17 cellular contexts compared by ENCODE assay signal in the genomic region with DNA sequence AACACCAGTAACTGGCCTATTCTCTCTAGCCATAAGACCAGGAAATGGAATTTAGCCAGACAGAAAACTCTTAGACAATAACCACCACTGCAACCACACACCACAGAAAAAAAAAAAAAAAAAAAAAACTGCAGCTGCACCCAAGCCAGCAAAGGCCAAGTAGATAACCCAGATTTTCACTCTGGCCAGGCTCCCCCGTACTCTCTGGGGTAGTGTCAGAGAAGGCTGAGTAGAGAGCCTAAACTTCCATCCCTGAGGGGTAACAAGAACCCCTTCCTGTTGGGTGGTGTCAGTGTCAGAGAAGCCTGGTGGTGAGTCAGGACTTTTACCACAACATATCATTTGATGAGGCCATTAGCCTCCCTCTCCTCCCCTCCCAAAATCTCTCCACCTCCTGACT. TPM values are rescaled to one million over a fixed set of nuclear protein-coding genes. Genes with fewer than 3 reads are reported as not detected.
A peak's percentile ranks its signal among the peaks of the same experiment; 100 is the strongest.
DNase-seq lines count a peak whose midpoint lies in the region; ATAC-seq and TF ChIP-seq lines count a peak whose summit lies in the region.
"Had no signal": no experiment of that assay in that cellular context is flagged by ENCODE, and none has a peak within 500 bp of the region (broad histone marks: within the 10 kb centered on the region; RNA-seq: fewer than 3 reads in every experiment).

No MANE protein-coding gene starts in this region.

- intact Hi-C loops in HCT116 (cut with micrococcal nuclease): no loop called here
- intact Hi-C loops in A673 (cut with micrococcal nuclease; ENCODE audit: unreplicated experiment): no loop called here

- peak overlapping the region; percentile 7; the same call in 1 of the 2 replicates for H3K4me2 ChIP-seq in HCT116 (ENCODE audit: low read length)

- H3K4me1 ChIP-seq in HCT116 (ENCODE audit: control insufficient read depth in 1 of 2, insufficient read depth in 2 of 2, low read length in 2 of 2) (peaks cover 0 to 25% of the 10 kb centered on the region in 2 experiments; a peak in 2 of 4 replicates), RWPE2 (ENCODE audit: insufficient read depth, poor library complexity, severe bottlenecking) (peaks cover 9% of the 10 kb centered on the region), A673 (ENCODE audit: insufficient read depth, low read length, poor library complexity, severe bottlenecking) (no peaks in the 10 kb centered on the region)
- H3K4me1 ChIP-seq: right lobe of liver had no signal

- TF ChIP-seq RAD21 in HCT116 (IDR thresholded peaks at IDR 0.05; ENCODE audit: low read depth): no peak

- TF ChIP-seq POLR2A in HCT116 (IDR thresholded peaks at IDR 0.05; ENCODE audit: borderline replicate concordance, extremely low read depth, insufficient read depth, insufficient read length): no peak

- H3K4me3 ChIP-seq in HCT116 (replicated peaks in 1 of 2; ENCODE audit: low read depth in 1 of 2, low read length in 2 of 2): no peak overlapping the region
- no peak overlapping the region for H3K4me3 ChIP-seq in RWPE2 (ENCODE audit: severe bottlenecking)
- no peak overlapping the region for H3K4me3 ChIP-seq in fibroblast of pulmonary artery (replicated peaks; ENCODE audit: low read depth, low read length)
- no peak overlapping the region for H3K4me3 ChIP-seq in A673 (ENCODE audit: low read depth, low read length, poor library complexity, severe bottlenecking)
- H3K4me3 ChIP-seq: body of pancreas, right lobe of liver had no signal

- DNase-seq in EH (ENCODE audit: low read depth) (peak; percentile 45), HCT116 (ENCODE audit: low read depth, low spot score) (no peak), RWPE2 (ENCODE audit: low spot score) (no peak), fibroblast of pulmonary artery (ENCODE audit: low read depth) (peak; percentile 15), A673 (ENCODE audit: low spot score) (no peak), midbrain (lab: John Stamatoyannopoulos, UW) (no peak), NCI-H1048 (lab: John Stamatoyannopoulos, UW) (no peak)
- DNase-seq: body of pancreas, GF-D8, NCI-H1417 treated with DMSO at 0.1 percent for 48 hours, NCI-H526 treated with DMSO at 0.1 percent for 48 hours, right lobe of liver, Right ventricle myocardium superior, WERI-Rb-1 had no signal

- CTCF ChIA-PET in HCT116 (lab: Charles Lee) (no interaction called here), A673 (lab: Charles Lee) (no interaction called here)

- H3K27me3 ChIP-seq in HCT116 (ENCODE audit: insufficient read depth, low read length) (no peaks in the 10 kb centered on the region), RWPE2 (ENCODE audit: insufficient read depth, poor library complexity, severe bottlenecking) (no peaks in the 10 kb centered on the region), A673 (replicated peaks; ENCODE audit: insufficient read depth, low read depth, low read length, poor library complexity) (peaks cover 30% of the 10 kb centered on the region)
- H3K27me3 ChIP-seq: body of pancreas, right lobe of liver had no signal

- H3K9ac ChIP-seq in HCT116 (ENCODE audit: low read length): no peak overlapping the region

- POLR2A ChIA-PET in HCT116 (lab: Charles Lee): no interaction called here
- POLR2A ChIA-PET in A673 (lab: Charles Lee; ENCODE audit: low non-redundant PET): no interaction called here

- no peak for ATAC-seq in HCT116
- ATAC-seq in RWPE2 (ENCODE audit: low read depth): no peak
- ATAC-seq in GM18909 (IDR thresholded peaks at IDR 0.05; ENCODE audit: poor library complexity, unreplicated experiment): no peak
- ATAC-seq: body of pancreas, right lobe of liver had no signal

- RAD21 ChIA-PET in HCT116 (lab: Charles Lee; ENCODE audit: low non-redundant PET in 1 of 2, low total read pairs in 2 of 2, uncharacterized antibody in 2 of 2, unreplicated experiment in 2 of 2): no interaction called here

- TF ChIP-seq CTCF in HCT116 (IDR thresholded peaks at IDR 0.05 in 2 of 3, conservative IDR thresholded peaks at IDR 0.05 in 1 of 3; ENCODE audit: borderline replicate concordance in 1 of 3, insufficient read depth in 1 of 3, low read depth in 2 of 3, low read length in 2 of 3): no peak
- TF ChIP-seq CTCF in RWPE2 (IDR thresholded peaks at IDR 0.05; ENCODE audit: poor library complexity, severe bottlenecking): no peak
- TF ChIP-seq CTCF in fibroblast of pulmonary artery (IDR thresholded peaks at IDR 0.05; ENCODE audit: low read length, missing control alignments): no peak
- TF ChIP-seq CTCF in A673 (conservative IDR thresholded peaks at IDR 0.05; ENCODE audit: low read depth, low read length): no peak

- no peaks in the 10 kb centered on the region for H3K36me3 ChIP-seq in HCT116 (ENCODE audit: control insufficient read depth in 1 of 2, insufficient read depth in 2 of 2, low read length in 2 of 2)
- no peaks in the 10 kb centered on the region for H3K36me3 ChIP-seq in RWPE2 (ENCODE audit: low read depth)
- H3K36me3 ChIP-seq in A673 (ENCODE audit: insufficient read depth, low read length, poor library complexity, severe bottlenecking): no peaks in the 10 kb centered on the region
- H3K36me3 ChIP-seq: right lobe of liver, WERI-Rb-1 had no signal

- H3K9me3 ChIP-seq in HCT116 (ENCODE audit: control insufficient read depth in 1 of 2, insufficient read depth in 1 of 2, low read depth in 1 of 2, low read length in 2 of 2) (no peaks in the 10 kb centered on the region), RWPE2 (ENCODE audit: severe bottlenecking) (no peaks in the 10 kb centered on the region), A673 (ENCODE audit: low read depth, low read length, poor library complexity, severe bottlenecking) (no peaks in the 10 kb centered on the region)
- H3K9me3 ChIP-seq: body of pancreas, right lobe of liver had no signal

- H3K9me2 ChIP-seq in HCT116 (ENCODE audit: insufficient read depth): no peaks in the 10 kb centered on the region

- no peak overlapping the region for H2AFZ ChIP-seq in HCT116 (ENCODE audit: low read depth, low read length, poor library complexity, severe bottlenecking)

- BruUV-seq in HCT116 (replicated peaks; lab: Mats Ljungman, UMichigan): no TSS peak
- BruUV-seq in A673 (replicated peaks; lab: Mats Ljungman, UMichigan): no TSS peak

- no peak overlapping the region for H3K27ac ChIP-seq in HCT116 (ENCODE audit: low read depth, low read length)
- H3K27ac ChIP-seq in RWPE2 (ENCODE audit: poor library complexity, severe bottlenecking): peak overlapping the region; percentile 40
- H3K27ac ChIP-seq in A673 (ENCODE audit: low read depth, low read length, poor library complexity, severe bottlenecking): no peak overlapping the region
- H3K27ac ChIP-seq: body of pancreas, HL-60, right lobe of liver, WERI-Rb-1 had no signal

- no peaks in the 10 kb centered on the region for H3K79me2 ChIP-seq in HCT116 (ENCODE audit: insufficient read depth, low read length)

- H4K20me1 ChIP-seq in HCT116 (ENCODE audit: insufficient read depth): no peaks in the 10 kb centered on the region

TF ChIP-seq in HCT116, 20 proteins besides CTCF, POLR2A, EP300 and RAD21:
- TF ChIP-seq SRF (IDR thresholded peaks at IDR 0.05; ENCODE audit: low read depth) (no peak), SP1 (IDR thresholded peaks at IDR 0.05; ENCODE audit: low read depth) (no peak)
- TF ChIP-seq, protein P1, sequence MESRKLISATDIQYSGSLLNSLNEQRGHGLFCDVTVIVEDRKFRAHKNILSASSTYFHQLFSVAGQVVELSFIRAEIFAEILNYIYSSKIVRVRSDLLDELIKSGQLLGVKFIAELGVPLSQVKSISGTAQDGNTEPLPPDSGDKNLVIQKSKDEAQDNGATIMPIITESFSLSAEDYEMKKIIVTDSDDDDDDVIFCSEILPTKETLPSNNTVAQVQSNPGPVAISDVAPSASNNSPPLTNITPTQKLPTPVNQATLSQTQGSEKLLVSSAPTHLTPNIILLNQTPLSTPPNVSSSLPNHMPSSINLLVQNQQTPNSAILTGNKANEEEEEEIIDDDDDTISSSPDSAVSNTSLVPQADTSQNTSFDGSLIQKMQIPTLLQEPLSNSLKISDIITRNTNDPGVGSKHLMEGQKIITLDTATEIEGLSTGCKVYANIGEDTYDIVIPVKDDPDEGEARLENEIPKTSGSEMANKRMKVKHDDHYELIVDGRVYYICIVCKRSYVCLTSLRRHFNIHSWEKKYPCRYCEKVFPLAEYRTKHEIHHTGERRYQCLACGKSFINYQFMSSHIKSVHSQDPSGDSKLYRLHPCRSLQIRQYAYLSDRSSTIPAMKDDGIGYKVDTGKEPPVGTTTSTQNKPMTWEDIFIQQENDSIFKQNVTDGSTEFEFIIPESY (IDR thresholded peaks at IDR 0.05; ENCODE audit: extremely low read depth, insufficient replicate concordance, low read length): no peak

RNA-seq across cellular contexts. Expression of gene DLG3, which starts 5.6 kb away (rescaled TPM):
- 48.4 TPM for total RNA-seq in HCT116 (2021; ENCODE audit: unreplicated experiment)
- polyA plus RNA-seq in HCT116 (2012): 32.2 and 37.8 TPM in 2 replicates
- total RNA-seq in A673 (2021): 32.8 and 34.0 TPM in 2 replicates

RNA-seq across cellular contexts. Expression of gene GDPD2, which starts 15.9 kb away (rescaled TPM):
- total RNA-seq in HCT116 (2021; ENCODE audit: unreplicated experiment) (not detected), A673 (2021) (0.68 and 0.84 TPM in 2 replicates)
- 0.07 TPM in 1 of 2 replicates, not detected in the other for polyA plus RNA-seq in HCT116 (2012)
- total RNA-seq: right lobe of liver, Right ventricle myocardium superior had no signal
- polyA plus RNA-seq: CD14-positive monocyte had no signal

Comparison
In these comparisons a context has a peak if more than half of its experiments do, and no peak if none do; other contexts are left out.
1. DNase-seq: peak in EH (single experiment) and fibroblast of pulmonary artery (single experiment); none in HCT116 (single experiment), RWPE2 (single experiment), A673 (single experiment), midbrain (single experiment) and NCI-H1048 (single experiment).